In the genomic region with DNA sequence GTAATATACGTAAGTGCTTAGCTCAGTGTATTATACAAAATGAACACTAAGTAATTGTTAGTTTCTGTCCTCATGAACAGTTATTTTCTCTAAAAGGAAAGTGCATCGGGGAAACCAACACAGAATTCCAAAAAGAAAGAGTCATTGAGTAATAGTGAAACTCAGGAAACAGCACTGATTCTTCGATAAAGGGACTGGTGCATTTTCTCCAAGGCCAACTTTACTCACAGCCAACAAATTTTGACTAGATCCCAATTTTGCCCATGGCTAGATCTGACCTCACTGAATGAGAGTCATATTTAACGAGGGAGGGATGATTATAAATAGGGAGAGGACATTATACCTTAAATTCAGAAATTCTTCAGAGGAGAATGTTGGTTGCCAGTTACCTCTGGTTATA, we compare ENCODE assay signal across 16 cellular contexts.
"Had no signal": no experiment of that assay in that cellular context is flagged by ENCODE, and none has a peak within 500 bp of the region (broad histone marks: within the 10 kb centered on the region; RNA-seq: fewer than 3 reads in every experiment).

No MANE protein-coding gene starts in this region.

- DNase-seq: activated CD4-positive, alpha-beta T cell treated with anti-CD3 and anti-CD28 coated beads, Interleukin-2, amount 50 U/mL, for 1 hour; activated CD8-positive, alpha-beta T cell treated with anti-CD3 and anti-CD28 coated beads for 36 hours; activated gamma-delta T cell treated with Interleukin-2 at 50 U/mL for 16 hours; activated naive CD4-positive, alpha-beta T cell treated with anti-CD3 and anti-CD28 coated beads, Interleukin-2, amount 50 U/mL, for 16 hours; activated T-cell treated with anti-CD3 and anti-CD28 coated beads, Interleukin-2, amount 50 U/mL, for 4 hours; amygdala; central memory CD4-positive, alpha-beta T cell; endodermal cell; glutamatergic neuron; left ventricle myocardium inferior; sigmoid colon; small intestine; stimulated activated CD4-positive, alpha-beta T cell treated with anti-CD3 and anti-CD28 coated beads, Interleukin-4, amount 100 ng/mL, for 24 hours; uterus had no signal

- H3K36me3 ChIP-seq: esophagus muscularis mucosa, left ventricle myocardium inferior, sigmoid colon, uterus had no signal

- H3K4me1 ChIP-seq: esophagus muscularis mucosa, left ventricle myocardium inferior, sigmoid colon, uterus had no signal

- H3K27me3 ChIP-seq: esophagus muscularis mucosa, sigmoid colon, uterus had no signal

- H3K9me3 ChIP-seq: esophagus muscularis mucosa, left ventricle myocardium inferior, sigmoid colon, uterus had no signal

- H3K27ac ChIP-seq: esophagus muscularis mucosa, left ventricle myocardium inferior, sigmoid colon, uterus had no signal

- H3K4me3 ChIP-seq: esophagus muscularis mucosa, left ventricle myocardium inferior, lung, sigmoid colon, uterus had no signal
